Comparison of ENCODE assay signal across 15 cellular contexts in the genomic region with DNA sequence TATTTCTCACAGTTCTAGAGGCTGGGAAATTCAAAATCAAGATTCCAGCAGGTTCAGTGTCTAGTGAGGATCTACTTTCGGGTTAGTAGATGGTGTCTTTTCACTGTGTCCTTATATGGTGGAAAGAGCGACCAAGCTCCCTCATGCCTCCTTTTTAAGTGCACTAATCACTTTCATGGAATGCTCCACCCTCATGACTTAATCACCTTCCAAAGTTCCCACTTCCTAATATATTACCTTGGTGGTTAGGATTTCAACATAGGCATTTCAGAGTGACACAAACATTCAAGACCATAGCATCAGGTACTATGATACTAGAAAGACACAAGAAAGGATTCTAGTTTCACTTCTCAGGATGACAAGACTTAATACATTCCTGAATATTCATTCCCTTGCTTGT.
"Had no signal": no experiment of that assay in that cellular context is flagged by ENCODE, and none has a peak within 500 bp of the region (broad histone marks: within the 10 kb centered on the region; RNA-seq: fewer than 3 reads in every experiment).

No MANE protein-coding gene starts in this region.

- H3K27ac Mint-ChIP-seq: activated CD4-positive, alpha-beta memory T cell treated with anti-CD3 and anti-CD28 coated beads, Interleukin-2, amount 10 ng/mL, durations not matched to agents 7 days and 5 days; activated naive CD4-positive, alpha-beta T cell treated with anti-CD3 and anti-CD28 coated beads, Interleukin-2, amount 50 U/mL, for 24 hours; activated T-cell treated with anti-CD3 and anti-CD28 coated beads, Interleukin-2, amount 50 U/mL, for 24 hours; nephron; stimulated activated effector memory CD8-positive, alpha-beta T cell treated with anti-CD3 and anti-CD28 coated beads, Interleukin-12 subunit alpha, Interleukin-12 subunit beta, amount 100 ng/mL, for 72 hours; T-helper 1 cell treated with Interleukin-12 subunit alpha and Interleukin-12 subunit beta and Interleukin-4 antibody, amounts not matched to agents 30 μg/mL and 1 μg/mL, for 36 hours had no signal

- ATAC-seq: right lobe of liver had no signal

- DNase-seq: activated CD4-positive, alpha-beta memory T cell treated with anti-CD3 and anti-CD28 coated beads, Interleukin-2, amount 10 ng/mL, durations not matched to agents 7 days and 5 days; activated T-cell treated with anti-CD3 and anti-CD28 coated beads, Interleukin-2, amount 50 U/mL, for 24 hours; central memory CD4-positive, alpha-beta T cell; colonic mucosa; esophagus squamous epithelium; head of caudate nucleus; right lobe of liver; spleen; stimulated activated CD4-positive, alpha-beta T cell treated with anti-CD3 and anti-CD28 coated beads, Interleukin-1b, Interleukin-23, amount 100 ng/mL, for 48 hours; WERI-Rb-1 had no signal

- H3K27me3 ChIP-seq: colonic mucosa, esophagus squamous epithelium, right lobe of liver, spleen had no signal

- H3K4me3 ChIP-seq: colonic mucosa, esophagus squamous epithelium, prostate gland, right lobe of liver, spleen had no signal

- H3K4me3 Mint-ChIP-seq: activated CD4-positive, alpha-beta memory T cell treated with anti-CD3 and anti-CD28 coated beads, Interleukin-2, amount 10 ng/mL, durations not matched to agents 7 days and 5 days; activated naive CD4-positive, alpha-beta T cell treated with anti-CD3 and anti-CD28 coated beads, Interleukin-2, amount 50 U/mL, for 24 hours; activated T-cell treated with anti-CD3 and anti-CD28 coated beads, Interleukin-2, amount 50 U/mL, for 24 hours; nephron; stimulated activated effector memory CD8-positive, alpha-beta T cell treated with anti-CD3 and anti-CD28 coated beads, Interleukin-12 subunit alpha, Interleukin-12 subunit beta, amount 100 ng/mL, for 72 hours; T-helper 1 cell treated with Interleukin-12 subunit alpha and Interleukin-12 subunit beta and Interleukin-4 antibody, amounts not matched to agents 30 μg/mL and 1 μg/mL, for 36 hours had no signal

- H3K9me3 Mint-ChIP-seq: activated naive CD4-positive, alpha-beta T cell treated with anti-CD3 and anti-CD28 coated beads, Interleukin-2, amount 50 U/mL, for 24 hours; activated T-cell treated with anti-CD3 and anti-CD28 coated beads, Interleukin-2, amount 50 U/mL, for 24 hours had no signal

- H3K9me3 ChIP-seq: colonic mucosa, prostate gland had no signal

- H3K27ac ChIP-seq: colonic mucosa, esophagus squamous epithelium, prostate gland, right lobe of liver, spleen, WERI-Rb-1 had no signal

- H3K4me1 Mint-ChIP-seq: activated naive CD4-positive, alpha-beta T cell treated with anti-CD3 and anti-CD28 coated beads, Interleukin-2, amount 50 U/mL, for 24 hours had no signal

- H3K4me1 ChIP-seq: colonic mucosa, esophagus squamous epithelium, prostate gland, right lobe of liver had no signal

- H3K36me3 ChIP-seq: colonic mucosa, esophagus squamous epithelium, prostate gland, right lobe of liver, spleen, WERI-Rb-1 had no signal

- H3K36me3 Mint-ChIP-seq: activated naive CD4-positive, alpha-beta T cell treated with anti-CD3 and anti-CD28 coated beads, Interleukin-2, amount 50 U/mL, for 24 hours; stimulated activated effector memory CD8-positive, alpha-beta T cell treated with anti-CD3 and anti-CD28 coated beads, Interleukin-12 subunit alpha, Interleukin-12 subunit beta, amount 100 ng/mL, for 72 hours had no signal
